In genomic region chr13:46171223-46171622, GRCh38 we compare ENCODE assay signal across 10 cellular contexts. TPM values are rescaled to one million over a fixed set of nuclear protein-coding genes. Genes with fewer than 3 reads are reported as not detected.
DNase-seq lines count a peak whose midpoint lies in the region; ATAC-seq and TF ChIP-seq lines count a peak whose summit lies in the region.
"Had no signal": no experiment of that assay in that cellular context is flagged by ENCODE, and none has a peak within 500 bp of the region (broad histone marks: within the 10 kb centered on the region; RNA-seq: fewer than 3 reads in every experiment).

No MANE protein-coding gene starts in this region.

- H3K36me3 ChIP-seq in BLaER1 (peaks cover 14% of the 10 kb centered on the region; the same call in 1 of the 2 replicates), esophagus squamous epithelium (no peaks in the 10 kb centered on the region)

- peak overlapping the region; percentile 98 for H3K4me2 ChIP-seq in BLaER1

- H3K4me3 ChIP-seq in BLaER1 (peak overlapping the region; percentile 57), GM12875 (ENCODE audit: low read depth, low read length) (peak overlapping the region; percentile 31), esophagus squamous epithelium (no peak overlapping the region)
- H3K4me3 ChIP-seq: body of pancreas had no signal

- H3K9me3 ChIP-seq in BLaER1 (no peaks in the 10 kb centered on the region), esophagus squamous epithelium (no peaks in the 10 kb centered on the region)
- H3K9me3 ChIP-seq: body of pancreas had no signal

- intact Hi-C loops in esophagus squamous epithelium (cut with DNase I), result no loop called here

- ATAC-seq in T-cell (replicated peaks in 1 of 4), result no peak
- ATAC-seq in memory B cell (ENCODE audit: low read depth), result no peak
- ATAC-seq: body of pancreas had no signal

- H3K27me3 Mint-ChIP-seq in T-cell (no peaks in the 10 kb centered on the region), memory B cell (no peaks in the 10 kb centered on the region)

- peak overlapping the region; percentile 79 for H3K9ac ChIP-seq in BLaER1

- no peaks in the 10 kb centered on the region for H3K27me3 ChIP-seq in BLaER1
- peaks cover 0 to 10% (median 0%) of the 10 kb centered on the region in 4 donors for H3K27me3 ChIP-seq in esophagus squamous epithelium
- H3K27me3 ChIP-seq: body of pancreas had no signal

- H3K4me1 ChIP-seq in BLaER1, result peaks cover 100% of the 10 kb centered on the region
- H3K4me1 ChIP-seq in esophagus squamous epithelium, result peaks cover 0 to 35% (median 0%) of the 10 kb centered on the region in 3 donors
- H3K4me1 ChIP-seq: body of pancreas had no signal

- H3K4me1 Mint-ChIP-seq in T-cell (peaks cover 99 to 100% (median 100%) of the 10 kb centered on the region in 3 donors), memory B cell (peaks cover 79% of the 10 kb centered on the region)

- CTCF ChIA-PET in T-cell (lab: Charles Lee), result interaction anchor here (0.8 to 3.8 kb wide), 7 partner anchors 9 to 150 kb away, joined by 3 to 34 read pairs (median 4); partner anchors contain the start of gene LRRC63 (in 1 of the 2)

- no peak for TF ChIP-seq POLR2A in esophagus squamous epithelium (IDR thresholded peaks at IDR 0.05)

- 46 to 48% methylated on average over 4 of the region's 4 CpGs for WGBS in esophagus squamous epithelium, 2 donors

- TF ChIP-seq CTCF in GM12875 (IDR thresholded peaks at IDR 0.05; ENCODE audit: borderline replicate concordance, insufficient read depth, low read depth, low read length) (no peak), esophagus squamous epithelium (IDR thresholded peaks at IDR 0.05) (no peak)

- H3K27ac Mint-ChIP-seq in T-cell (peak overlapping the region; percentile 85 to 93), memory B cell (peak overlapping the region; percentile 86)

- peak overlapping the region; percentile 89 for H3K27ac ChIP-seq in BLaER1
- peak overlapping the region in 2 of 4 donors; percentile 22 to 44 for H3K27ac ChIP-seq in esophagus squamous epithelium

- H3K4me3 Mint-ChIP-seq in T-cell (peak overlapping the region; percentile 59 to 90 (median 78)), memory B cell (peak overlapping the region; percentile 80)

- H4K20me1 ChIP-seq in BLaER1, result peaks cover 29% of the 10 kb centered on the region

- DNase-seq in T-cell (no peak), memory B cell (ENCODE audit: low spot score in 2 of 2) (no peak), NCI-H2227 (lab: John Stamatoyannopoulos, UW; ENCODE audit: unreplicated experiment) (no peak), esophagus squamous epithelium (lab: John Stamatoyannopoulos, UW) (no peak), KG1 (lab: John Stamatoyannopoulos, UW) (no peak), NCI-H2171 treated with DMSO at 0.1 percent for 48 hours (lab: John Stamatoyannopoulos, UW) (no peak)
- DNase-seq: body of pancreas, NCI-H2029 had no signal

- POLR2A ChIA-PET in T-cell (lab: Charles Lee), result interaction anchor here (1.1 to 2.6 kb wide), 7 partner anchors 8 to 40 kb away, joined by 6 to 26 read pairs (median 9); partner anchors contain the start of gene LCP1 (in 1 of the 2)

- H3K36me3 Mint-ChIP-seq in T-cell, result peaks cover 12% of the 10 kb centered on the region
- peaks cover 29% of the 10 kb centered on the region for H3K36me3 Mint-ChIP-seq in memory B cell

- H3K9me3 Mint-ChIP-seq in T-cell (no peaks in the 10 kb centered on the region), memory B cell (no peaks in the 10 kb centered on the region)

RNA-seq across cellular contexts. Expression of gene LCP1, which starts 10.8 kb away (rescaled TPM):
- total RNA-seq in T-cell, result 100 to 1,000 TPM; 338 to 574 (median 413) TPM
- total RNA-seq in esophagus squamous epithelium, result 10 to 100 TPM in 3 of 4 donors, 1 to 10 TPM in 1; 8.7 to 33.9 (median 21.9) TPM

RNA-seq across cellular contexts. Expression of gene LRRC63, which starts 40.5 kb away (rescaled TPM):
- total RNA-seq in T-cell, result under 1 TPM; 0.43 to 0.82 (median 0.54) TPM
- not detected for total RNA-seq in esophagus squamous epithelium
- total RNA-seq: body of pancreas had no signal

Comparison
In these comparisons a context has a peak if more than half of its experiments do, and no peak if none do; other contexts are left out.
1. H3K4me3 ChIP-seq: peak in BLaER1 (single experiment) and GM12875 (single experiment); none in esophagus squamous epithelium (0 of 4).
2. RNA of gene LCP1, which starts 10.8 kb away (total RNA-seq): 338 to 574 TPM in T-cell; 8.7 to 33.9 TPM in esophagus squamous epithelium; every median in the first group is over 4 times any median in the second.